ENCODE assay signal across 24 cellular contexts in genomic region chr13:105762096-105762495, GRCh38.
"Had no signal": no experiment of that assay in that cellular context is flagged by ENCODE, and none has a peak within 500 bp of the region (broad histone marks: within the 10 kb centered on the region; RNA-seq: fewer than 3 reads in every experiment).

No MANE protein-coding gene starts in this region.

- H3K27ac ChIP-seq: coronary artery, dorsolateral prefrontal cortex, esophagus squamous epithelium, gastrocnemius medialis, heart right ventricle, left ventricle myocardium inferior, lower lobe of right lung had no signal

- DNase-seq: dermis blood vessel endothelial cell; dorsolateral prefrontal cortex; effector CD4-positive, alpha-beta T cell; effector memory CD4-positive, alpha-beta T cell; esophagus squamous epithelium; foreskin fibroblast; foreskin melanocyte; gastrocnemius medialis; glutamatergic neuron; head of caudate nucleus; heart right ventricle; hippocampal formation; left cardiac atrium; left ventricle myocardium inferior; lower lobe of right lung; mesenchymal stem cell; mucosa of descending colon; naive B cell; naive thymus-derived CD8-positive, alpha-beta T cell had no signal

- H3K4me1 ChIP-seq: esophagus squamous epithelium, gastrocnemius medialis, heart right ventricle, left ventricle myocardium inferior, lower lobe of right lung had no signal

- H3K36me3 ChIP-seq: esophagus squamous epithelium, gastrocnemius medialis, heart right ventricle, left ventricle myocardium inferior, lower lobe of right lung had no signal

- FAIRE-seq: colon, endothelial cell of umbilical vein, islet of Langerhans, keratinocyte had no signal

- ATAC-seq: gastrocnemius medialis; heart right ventricle; left cardiac atrium; lower lobe of right lung; mucosa of descending colon; naive thymus-derived CD8-positive, alpha-beta T cell had no signal

- H3K4me3 ChIP-seq: coronary artery, dorsolateral prefrontal cortex, esophagus squamous epithelium, gastrocnemius medialis, heart right ventricle, left ventricle myocardium inferior, lower lobe of right lung, mucosa of descending colon had no signal

- H3K27me3 ChIP-seq: dorsolateral prefrontal cortex, esophagus squamous epithelium, gastrocnemius medialis, heart right ventricle had no signal

- H3K9me3 ChIP-seq: esophagus squamous epithelium, gastrocnemius medialis, heart right ventricle, left ventricle myocardium inferior, lower lobe of right lung, mucosa of descending colon had no signal
